In genomic region chr3:190552969-190553759, GRCh38 we compare ENCODE assay signal across 33 cellular contexts. TPM values are rescaled to one million over a fixed set of nuclear protein-coding genes. Genes with fewer than 3 reads are reported as not detected.
DNase-seq lines count a peak whose midpoint lies in the region; ATAC-seq and TF ChIP-seq lines count a peak whose summit lies in the region.
"Had no signal": no experiment of that assay in that cellular context is flagged by ENCODE, and none has a peak within 500 bp of the region (broad histone marks: within the 10 kb centered on the region; RNA-seq: fewer than 3 reads in every experiment).

No MANE protein-coding gene starts in this region.

- peaks cover 3% of the 10 kb centered on the region for H3K4me1 Mint-ChIP-seq in activated naive CD4-positive, alpha-beta T cell treated with anti-CD3 and anti-CD28 coated beads, Interleukin-2, amount 50 U/mL, for 24 hours
- no peaks in the 10 kb centered on the region for H3K4me1 Mint-ChIP-seq in activated naive CD4-positive, alpha-beta T cell treated with anti-CD3 and anti-CD28 coated beads, Interleukin-2, amount 10 ng/mL, durations not matched to agents 7 days and 5 days
- H3K4me1 Mint-ChIP-seq in type B pancreatic cell (ENCODE audit: unreplicated experiment) = no peaks in the 10 kb centered on the region
- H3K4me1 Mint-ChIP-seq: brain had no signal

- H3K36me3 ChIP-seq in body of pancreas (replicated peaks in 1 of 2; ENCODE audit: insufficient read depth in 1 of 2, low read depth in 2 of 2) = no peaks in the 10 kb centered on the region
- H3K36me3 ChIP-seq: neutrophil, right lobe of liver, uterus had no signal

- H3K9me3 Mint-ChIP-seq in activated naive CD4-positive, alpha-beta T cell treated with anti-CD3 and anti-CD28 coated beads, Interleukin-2, amount 50 U/mL, for 24 hours = no peaks in the 10 kb centered on the region
- H3K9me3 Mint-ChIP-seq in activated naive CD4-positive, alpha-beta T cell treated with anti-CD3 and anti-CD28 coated beads, Interleukin-2, amount 10 ng/mL, durations not matched to agents 7 days and 5 days = no peaks in the 10 kb centered on the region
- H3K9me3 Mint-ChIP-seq in type B pancreatic cell = no peaks in the 10 kb centered on the region

- H3K27ac Mint-ChIP-seq in activated naive CD4-positive, alpha-beta T cell treated with anti-CD3 and anti-CD28 coated beads, Interleukin-2, amount 50 U/mL, for 24 hours = peak overlapping the region; percentile 41
- no peak overlapping the region for H3K27ac Mint-ChIP-seq in activated naive CD4-positive, alpha-beta T cell treated with anti-CD3 and anti-CD28 coated beads, Interleukin-2, amount 10 ng/mL, durations not matched to agents 7 days and 5 days
- H3K27ac Mint-ChIP-seq in type B pancreatic cell = peak overlapping the region; percentile 84
- H3K27ac Mint-ChIP-seq: brain; memory B cell; stimulated activated naive CD8-positive, alpha-beta T cell treated with anti-CD3 and anti-CD28 coated beads, Interleukin-15, amount 100 ng/mL, for 72 hours had no signal

- no peak for DNase-seq in activated naive CD4-positive, alpha-beta T cell treated with anti-CD3 and anti-CD28 coated beads, Interleukin-2, amount 10 ng/mL, durations not matched to agents 7 days and 5 days
- peak; percentile 69 for DNase-seq in choroid plexus epithelial cell (ENCODE audit: low read depth)
- DNase-seq in iPS-NIHi11 (ENCODE audit: low spot score) = peak; percentile 65
- DNase-seq in type B pancreatic cell (ENCODE audit: extremely low spot score, unreplicated experiment) = no peak
- DNase-seq in D341Med (ENCODE audit: low spot score) = no peak
- no peak for DNase-seq in body of pancreas
- no peak for DNase-seq in GM19238 (ENCODE audit: insufficient read length, low spot score)
- DNase-seq: 8988T; activated CD4-positive, CD25-positive, alpha-beta regulatory T cell; activated naive CD4-positive, alpha-beta T cell; COR-L47; dermis blood vessel endothelial cell; DMS79; esophagus squamous epithelium; foreskin melanocyte; GF-D8; heart left ventricle; KG1; MG63; NCI-H1417 treated with DMSO at 0.1 percent for 48 hours; NCI-H2029 treated with DMSO at 0.1 percent for 48 hours; NCI-H446; right lobe of liver; stimulated activated CD4-positive, alpha-beta T cell treated with anti-CD3 and anti-CD28 coated beads, Interleukin-12 subunit alpha, Interleukin-12 subunit beta, amount 100 ng/mL, for 4 hours; stimulated activated CD4-positive, alpha-beta T cell treated with anti-CD3 and anti-CD28 coated beads, Interleukin-2, amount 100 ng/mL, for 48 hours; stimulated activated naive CD8-positive, alpha-beta T cell treated with anti-CD3 and anti-CD28 coated beads, Interleukin-15, amount 100 ng/mL, for 72 hours; T-helper 1 cell; uterus had no signal

- H3K4me1 ChIP-seq in body of pancreas = peaks cover 7% of the 10 kb centered on the region
- H3K4me1 ChIP-seq: uterus had no signal

- peaks cover 24% of the 10 kb centered on the region for H3K36me3 Mint-ChIP-seq in activated naive CD4-positive, alpha-beta T cell treated with anti-CD3 and anti-CD28 coated beads, Interleukin-2, amount 50 U/mL, for 24 hours
- peaks cover 11% of the 10 kb centered on the region for H3K36me3 Mint-ChIP-seq in activated naive CD4-positive, alpha-beta T cell treated with anti-CD3 and anti-CD28 coated beads, Interleukin-2, amount 10 ng/mL, durations not matched to agents 7 days and 5 days
- peaks cover 7% of the 10 kb centered on the region for H3K36me3 Mint-ChIP-seq in type B pancreatic cell

- H3K27me3 ChIP-seq in body of pancreas = no peaks in the 10 kb centered on the region
- H3K27me3 ChIP-seq: esophagus squamous epithelium, heart left ventricle, MG63, neutrophil, right lobe of liver, uterus had no signal

- CTCF ChIA-PET in activated naive CD4-positive, alpha-beta T cell treated with anti-CD3 and anti-CD28 coated beads, Interleukin-2, amount 10 ng/mL, durations not matched to agents 7 days and 5 days (lab: Charles Lee) = no interaction called here

- no peak for ATAC-seq in body of pancreas
- ATAC-seq: heart left ventricle; right lobe of liver; stimulated activated naive CD8-positive, alpha-beta T cell treated with anti-CD3 and anti-CD28 coated beads, Interleukin-15, amount 100 ng/mL, for 72 hours had no signal

- intact Hi-C loops in body of pancreas (cut with DNase I) = no loop called here

- TF ChIP-seq CTCF in choroid plexus epithelial cell (conservative IDR thresholded peaks at IDR 0.05; ENCODE audit: low read depth, low read length) (no peak), type B pancreatic cell (conservative IDR thresholded peaks at IDR 0.05) (no peak), body of pancreas (IDR thresholded peaks at IDR 0.05) (no peak)

- no peak for TF ChIP-seq POLR2A in body of pancreas (IDR thresholded peaks at IDR 0.05)

- H3K4me3 ChIP-seq in choroid plexus epithelial cell (ENCODE audit: low read depth, low read length) = peak overlapping the region; percentile 58
- no peak overlapping the region for H3K4me3 ChIP-seq in body of pancreas
- H3K4me3 ChIP-seq: esophagus squamous epithelium, heart left ventricle, MG63, right lobe of liver, uterus had no signal

- 90 to 93% methylated on average over 16 of the region's 16 CpGs for WGBS in body of pancreas, 2 donors

- no peak overlapping the region for H3K27ac ChIP-seq in body of pancreas
- H3K27ac ChIP-seq: C4-2B, esophagus squamous epithelium, heart left ventricle, neutrophil, uterus had no signal

- H3K4me3 Mint-ChIP-seq in activated naive CD4-positive, alpha-beta T cell treated with anti-CD3 and anti-CD28 coated beads, Interleukin-2, amount 50 U/mL, for 24 hours = no peak overlapping the region
- H3K4me3 Mint-ChIP-seq in activated naive CD4-positive, alpha-beta T cell treated with anti-CD3 and anti-CD28 coated beads, Interleukin-2, amount 10 ng/mL, durations not matched to agents 7 days and 5 days = no peak overlapping the region
- peak overlapping the region; percentile 79 for H3K4me3 Mint-ChIP-seq in type B pancreatic cell
- H3K4me3 Mint-ChIP-seq: memory B cell; stimulated activated naive CD8-positive, alpha-beta T cell treated with anti-CD3 and anti-CD28 coated beads, Interleukin-15, amount 100 ng/mL, for 72 hours had no signal

- H3K9me3 ChIP-seq in body of pancreas = no peaks in the 10 kb centered on the region
- H3K9me3 ChIP-seq: neutrophil, right lobe of liver had no signal

- H3K27me3 Mint-ChIP-seq in activated naive CD4-positive, alpha-beta T cell treated with anti-CD3 and anti-CD28 coated beads, Interleukin-2, amount 50 U/mL, for 24 hours = no peaks in the 10 kb centered on the region
- no peaks in the 10 kb centered on the region for H3K27me3 Mint-ChIP-seq in activated naive CD4-positive, alpha-beta T cell treated with anti-CD3 and anti-CD28 coated beads, Interleukin-2, amount 10 ng/mL, durations not matched to agents 7 days and 5 days
- H3K27me3 Mint-ChIP-seq in type B pancreatic cell = no peaks in the 10 kb centered on the region
- H3K27me3 Mint-ChIP-seq: memory B cell; stimulated activated naive CD8-positive, alpha-beta T cell treated with anti-CD3 and anti-CD28 coated beads, Interleukin-15, amount 100 ng/mL, for 72 hours had no signal

RNA-seq across cellular contexts. Expression of gene IL1RAP, which starts 39.3 kb away (rescaled TPM):
- total RNA-seq in type B pancreatic cell (ENCODE audit: low replicate concordance) (8.2 and 14.8 TPM in 2 replicates), body of pancreas (1 to 10 TPM; 5.3 to 5.4 TPM)

Comparison
In these comparisons a context has a peak if more than half of its experiments do, and no peak if none do; other contexts are left out.
1. DNase-seq: peak in choroid plexus epithelial cell (single experiment) and iPS-NIHi11 (single experiment); none in activated naive CD4-positive, alpha-beta T cell treated with anti-CD3 and anti-CD28 coated beads, Interleukin-2, amount 10 ng/mL, durations not matched to agents 7 days and 5 days (single experiment), type B pancreatic cell (single experiment), D341Med (single experiment), body of pancreas (0 of 4) and GM19238 (single experiment).